Comparison of ENCODE assay signal across 13 cellular contexts in the genomic region with DNA sequence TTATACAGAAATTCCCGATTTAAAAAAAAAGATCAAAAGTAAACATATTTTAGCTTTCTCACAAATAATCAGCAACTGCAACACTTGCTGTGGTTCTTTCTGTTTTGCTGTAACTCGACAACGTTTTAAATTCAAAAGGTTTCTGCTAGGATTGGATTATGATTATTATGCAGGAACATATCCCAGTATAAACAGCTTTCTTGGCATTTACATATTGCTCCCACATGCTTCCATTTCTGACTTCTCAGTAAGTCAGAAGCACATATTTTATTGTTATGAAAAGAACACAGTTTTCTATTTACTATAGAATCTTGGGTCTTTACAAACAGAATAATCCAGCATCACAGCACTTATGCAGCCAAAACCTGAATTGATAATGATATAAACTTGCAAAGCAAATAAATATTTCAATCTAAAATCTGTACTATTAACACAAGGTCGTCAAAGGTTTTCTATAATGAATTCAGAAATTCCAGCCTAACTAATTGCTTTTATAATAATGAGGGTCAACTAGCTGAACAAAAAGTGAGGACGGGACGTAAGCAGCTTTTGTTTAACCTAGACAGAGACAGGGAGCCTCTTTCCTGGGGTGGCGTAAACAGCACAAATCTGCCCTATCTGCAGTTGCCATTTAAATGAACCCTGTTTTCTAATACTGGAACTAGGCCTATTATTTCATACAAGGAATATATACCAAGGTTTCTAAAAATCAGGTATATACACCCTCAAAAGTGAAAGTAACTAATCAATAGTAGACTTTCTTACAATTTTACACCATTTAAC. TPM values are rescaled to one million over a fixed set of nuclear protein-coding genes. Genes with fewer than 3 reads are reported as not detected.
A peak's percentile ranks its signal among the peaks of the same experiment; 100 is the strongest.
DNase-seq lines count a peak whose midpoint lies in the region; ATAC-seq, FAIRE-seq and TF ChIP-seq lines count a peak whose summit lies in the region.
"Had no signal": no experiment of that assay in that cellular context is flagged by ENCODE, and none has a peak within 500 bp of the region (broad histone marks: within the 10 kb centered on the region; RNA-seq: fewer than 3 reads in every experiment).

No MANE protein-coding gene starts in this region.

- H3K79me2 ChIP-seq in keratinocyte (ENCODE audit: control insufficient read depth, insufficient read depth, low read length) = no peaks in the 10 kb centered on the region

- TF ChIP-seq EP300 in stomach (IDR thresholded peaks at IDR 0.05) = no peak

- H3K36me3 Mint-ChIP-seq in naive thymus-derived CD4-positive, alpha-beta T cell = no peaks in the 10 kb centered on the region
- H3K36me3 Mint-ChIP-seq: activated naive CD8-positive, alpha-beta T cell treated with anti-CD3 and anti-CD28 coated beads for 36 hours had no signal

- H3K36me3 ChIP-seq in adrenal gland (replicated peaks in 1 of 2) (no peaks in the 10 kb centered on the region), keratinocyte (ENCODE audit: control insufficient read depth in 2 of 2, extremely low read depth in 1 of 2, insufficient read depth in 2 of 2, low read length in 2 of 2) (no peaks in the 10 kb centered on the region), stomach (no peaks in the 10 kb centered on the region)
- H3K36me3 ChIP-seq in naive thymus-derived CD4-positive, alpha-beta T cell (ENCODE audit: control insufficient read depth in 2 of 3, insufficient read depth in 3 of 3, low read length in 3 of 3) = no peaks in the 10 kb centered on the region

- no peak overlapping the region for H3K4me2 ChIP-seq in keratinocyte (ENCODE audit: control insufficient read depth, extremely low read depth, insufficient read depth, low read depth, low read length)

- FAIRE-seq in keratinocyte (lab: Jason Lieb, UNC) (no peak), urothelium cell line (lab: Jason Lieb, UNC) (no peak)

- H3K4me1 ChIP-seq in adrenal gland (replicated peaks in 1 of 2) = no peaks in the 10 kb centered on the region
- no peaks in the 10 kb centered on the region for H3K4me1 ChIP-seq in keratinocyte (ENCODE audit: control insufficient read depth, extremely low read depth, insufficient read depth, low read length)
- peaks cover 0 to 12% (median 0%) of the 10 kb centered on the region in 4 donors for H3K4me1 ChIP-seq in stomach
- H3K4me1 ChIP-seq in naive thymus-derived CD4-positive, alpha-beta T cell (ENCODE audit: control insufficient read depth in 2 of 2, insufficient read depth in 2 of 2, low read length in 2 of 2) = no peaks in the 10 kb centered on the region

- no peaks in the 10 kb centered on the region for H4K20me1 ChIP-seq in keratinocyte (ENCODE audit: control insufficient read depth, extremely low read depth, insufficient read depth, low read length)

- ATAC-seq in HG03432 (IDR thresholded peaks at IDR 0.05; ENCODE audit: unreplicated experiment) = peak; percentile 52
- ATAC-seq in naive thymus-derived CD4-positive, alpha-beta T cell = no peak
- ATAC-seq: activated CD8-positive, alpha-beta T cell treated with anti-CD3 and anti-CD28 coated beads, Interleukin-2, amount 10 ng/mL, durations not matched to agents 7 days and 5 days; T-helper 17 cell had no signal

- H3K27me3 ChIP-seq in adrenal gland (no peaks in the 10 kb centered on the region), keratinocyte (ENCODE audit: control insufficient read depth, extremely low read depth, insufficient read depth, low read length) (no peaks in the 10 kb centered on the region), stomach (no peaks in the 10 kb centered on the region)
- no peaks in the 10 kb centered on the region for H3K27me3 ChIP-seq in naive thymus-derived CD4-positive, alpha-beta T cell (ENCODE audit: control insufficient read depth in 2 of 2, insufficient read depth in 2 of 2, low read length in 2 of 2)

- no peak overlapping the region for H3K27ac Mint-ChIP-seq in naive thymus-derived CD4-positive, alpha-beta T cell
- H3K27ac Mint-ChIP-seq: activated CD8-positive, alpha-beta T cell treated with anti-CD3 and anti-CD28 coated beads, Interleukin-2, amount 10 ng/mL, durations not matched to agents 7 days and 5 days; activated naive CD8-positive, alpha-beta T cell treated with anti-CD3 and anti-CD28 coated beads for 36 hours; T-helper 17 cell had no signal

- H3K4me3 ChIP-seq in adrenal gland (peak overlapping the region in 1 of 4 donors; percentile 13), keratinocyte (ENCODE audit: control insufficient read depth in 2 of 3, extremely low read depth in 1 of 3, insufficient read depth in 2 of 3, low read depth in 1 of 3, low read length in 3 of 3) (no peak overlapping the region), stomach (peak overlapping the region in 3 of 4 donors; percentile 17 to 22 (median 20))
- H3K4me3 ChIP-seq in naive thymus-derived CD4-positive, alpha-beta T cell (ENCODE audit: low read length) = no peak overlapping the region

- TF ChIP-seq POLR2A in adrenal gland (IDR thresholded peaks at IDR 0.05) = no peak
- TF ChIP-seq POLR2A in stomach (IDR thresholded peaks at IDR 0.05) = no peak

- WGBS in adrenal gland, 4 donors = 51 to 63% (median 54%) methylated on average over 7 of the region's 7 CpGs
- 36 to 51% (median 46%) methylated on average over 7 of the region's 7 CpGs for WGBS in stomach, 5 donors

- intact Hi-C loops in adrenal gland (cut with DNase I) (no loop called here), stomach (cut with DNase I; ENCODE audit: low total_unique reads) (no loop called here)
- intact Hi-C loops in naive thymus-derived CD4-positive, alpha-beta T cell (cut with micrococcal nuclease) = no loop called here

- POLR2A ChIA-PET in naive thymus-derived CD4-positive, alpha-beta T cell (lab: Charles Lee) = no interaction called here

- peaks cover 0 to 7% (median 0%) of the 10 kb centered on the region in 11 donors for H3K9me3 Mint-ChIP-seq in naive thymus-derived CD4-positive, alpha-beta T cell
- H3K9me3 Mint-ChIP-seq: activated naive CD8-positive, alpha-beta T cell treated with anti-CD3 and anti-CD28 coated beads for 36 hours had no signal

- H3K27ac ChIP-seq in adrenal gland (peak overlapping the region in 3 of 5 donors; percentile 8 to 31 (median 24)), keratinocyte (ENCODE audit: control insufficient read depth, insufficient read depth, low read length) (no peak overlapping the region), stomach (peak overlapping the region in 3 of 5 donors; percentile 36 to 67 (median 52))
- no peak overlapping the region for H3K27ac ChIP-seq in naive thymus-derived CD4-positive, alpha-beta T cell (ENCODE audit: low read depth, low read length)

- DNase-seq in adrenal gland = no peak
- no peak for DNase-seq in keratinocyte (ENCODE audit: low read depth, low spot score)
- no peak for DNase-seq in stomach
- DNase-seq in urothelium cell line (ENCODE audit: low spot score) = no peak
- DNase-seq in stimulated activated CD4-positive, alpha-beta T cell treated with anti-CD3 and anti-CD28 coated beads, Interleukin-4, amount 100 ng/mL, for 1 hour = no peak
- no peak for DNase-seq in naive thymus-derived CD4-positive, alpha-beta T cell
- no peak for DNase-seq in NCI-H2171 treated with DMSO at 0.1 percent for 48 hours (lab: John Stamatoyannopoulos, UW)
- DNase-seq: activated CD8-positive, alpha-beta T cell treated with anti-CD3 and anti-CD28 coated beads, Interleukin-2, amount 10 ng/mL, durations not matched to agents 7 days and 5 days; activated naive CD8-positive, alpha-beta T cell treated with anti-CD3 and anti-CD28 coated beads for 36 hours; COR-L47; NCI-H1694 treated with DMSO at 0.1 percent for 48 hours; T-helper 17 cell had no signal

- no peak overlapping the region for H3K9ac ChIP-seq in keratinocyte (ENCODE audit: control insufficient read depth, extremely low read depth, insufficient read depth, low read length)

- H3K9me3 ChIP-seq in adrenal gland (replicated peaks in 1 of 3) (no peaks in the 10 kb centered on the region), keratinocyte (ENCODE audit: control insufficient read depth, low read depth, low read length) (no peaks in the 10 kb centered on the region), stomach (no peaks in the 10 kb centered on the region)
- no peaks in the 10 kb centered on the region for H3K9me3 ChIP-seq in naive thymus-derived CD4-positive, alpha-beta T cell (ENCODE audit: control insufficient read depth in 2 of 3, low read length in 3 of 3)

- no peaks in the 10 kb centered on the region for H3K9me1 ChIP-seq in keratinocyte (ENCODE audit: control insufficient read depth, extremely low read depth, insufficient read depth, low read length)

- dilution Hi-C loops in keratinocyte (cut with MboI; ENCODE audit: extremely low pct_ligation_motif_present, low sequenced_read_pairs) = no loop called here

- CTCF ChIA-PET in naive thymus-derived CD4-positive, alpha-beta T cell (lab: Charles Lee) = no interaction called here

- TF ChIP-seq CTCF in adrenal gland (IDR thresholded peaks at IDR 0.05) (no peak), keratinocyte (optimal IDR thresholded peaks at IDR 0.05 in 1 of 3, IDR thresholded peaks at IDR 0.05 in 1 of 3, conservative IDR thresholded peaks at IDR 0.05 in 1 of 3; ENCODE audit: extremely low read depth in 1 of 3, insufficient read depth in 2 of 3, low read length in 3 of 3) (no peak), stomach (IDR thresholded peaks at IDR 0.05) (no peak)

- peaks cover 0 to 5% (median 0%) of the 10 kb centered on the region in 7 donors for H3K4me1 Mint-ChIP-seq in naive thymus-derived CD4-positive, alpha-beta T cell
- H3K4me1 Mint-ChIP-seq: activated naive CD8-positive, alpha-beta T cell treated with anti-CD3 and anti-CD28 coated beads for 36 hours; T-helper 17 cell had no signal

- H3K27me3 Mint-ChIP-seq in naive thymus-derived CD4-positive, alpha-beta T cell = no peaks in the 10 kb centered on the region
- H3K27me3 Mint-ChIP-seq: activated naive CD8-positive, alpha-beta T cell treated with anti-CD3 and anti-CD28 coated beads for 36 hours; T-helper 17 cell had no signal

- H2AFZ ChIP-seq in keratinocyte (ENCODE audit: control insufficient read depth, low read length) = peak overlapping the region; percentile 21

- no peak overlapping the region for H3K4me3 Mint-ChIP-seq in naive thymus-derived CD4-positive, alpha-beta T cell
- H3K4me3 Mint-ChIP-seq: activated CD8-positive, alpha-beta T cell treated with anti-CD3 and anti-CD28 coated beads, Interleukin-2, amount 10 ng/mL, durations not matched to agents 7 days and 5 days; activated naive CD8-positive, alpha-beta T cell treated with anti-CD3 and anti-CD28 coated beads for 36 hours; T-helper 17 cell had no signal

RNA-seq across cellular contexts. Expression of a gene that starts 9.8 kb away (rescaled TPM):
- total RNA-seq in adrenal gland = 10 to 100 TPM in 3 of 8 donors, 1 to 10 TPM in 5; 3.0 to 26.3 (median 8.8) TPM
- polyA plus RNA-seq in adrenal gland = 1 to 10 TPM; 2.6 to 6.6 (median 3.6) TPM
- polyA plus RNA-seq in keratinocyte = 0.02 to 0.13 TPM (median 0.08 TPM) in 3 replicates
- polyA plus RNA-seq in keratinocyte (2011; ENCODE audit: low read depth) = not detected
- 0.02 TPM in 1 of 2 replicates, not detected in the other for polyA plus RNA-seq in keratinocyte (2011; cell fraction: cytosol; rRNA removed)
- 0.03 and 0.07 TPM in 2 replicates for polyA plus RNA-seq in keratinocyte (2011; cell fraction: nucleus; rRNA removed)
- 0.02 TPM in 1 of 2 replicates, not detected in the other for polyA plus RNA-seq in keratinocyte (2012; ENCODE audit: low replicate concordance)
- polyA minus RNA-seq in keratinocyte = 0.13 to 0.59 TPM (median 0.35 TPM) in 3 replicates
- polyA minus RNA-seq in keratinocyte (2011; cell fraction: cytosol; rRNA and poly(A)+ RNA removed) = not detected
- 0.11 and 0.16 TPM in 2 replicates for polyA minus RNA-seq in keratinocyte (2011; cell fraction: nucleus; rRNA and poly(A)+ RNA removed)
- 10 to 100 TPM in 3 of 5 donors, 1 to 10 TPM in 1, under 1 TPM in 1; 0.58 to 99.1 (median 11.7) TPM for total RNA-seq in stomach
- polyA plus RNA-seq in stomach = 1 to 10 TPM; 1.3 to 8.4 (median 3.8) TPM
- under 1 TPM in 3 of 5 experiments, not detected in 2; 0.05 to 0.30 (median 0.12) TPM for total RNA-seq in naive thymus-derived CD4-positive, alpha-beta T cell
- polyA plus RNA-seq in naive thymus-derived CD4-positive, alpha-beta T cell = under 1 TPM; 0.06 to 0.33 TPM
- total RNA-seq: activated CD8-positive, alpha-beta T cell treated with anti-CD3 and anti-CD28 coated beads, Interleukin-2, amount 10 ng/mL, durations not matched to agents 7 days and 5 days had no signal

Comparison
In these comparisons a context has a peak if more than half of its experiments do, and no peak if none do; other contexts are left out.
1. H3K27ac ChIP-seq: peak in adrenal gland (3 of 5) and stomach (3 of 5); none in keratinocyte (single experiment) and naive thymus-derived CD4-positive, alpha-beta T cell (single experiment).
2. H3K4me3 ChIP-seq: peak in stomach (3 of 4); none in keratinocyte (0 of 3) and naive thymus-derived CD4-positive, alpha-beta T cell (single experiment).